1 cellular context compared by ENCODE assay signal in the genomic region with DNA sequence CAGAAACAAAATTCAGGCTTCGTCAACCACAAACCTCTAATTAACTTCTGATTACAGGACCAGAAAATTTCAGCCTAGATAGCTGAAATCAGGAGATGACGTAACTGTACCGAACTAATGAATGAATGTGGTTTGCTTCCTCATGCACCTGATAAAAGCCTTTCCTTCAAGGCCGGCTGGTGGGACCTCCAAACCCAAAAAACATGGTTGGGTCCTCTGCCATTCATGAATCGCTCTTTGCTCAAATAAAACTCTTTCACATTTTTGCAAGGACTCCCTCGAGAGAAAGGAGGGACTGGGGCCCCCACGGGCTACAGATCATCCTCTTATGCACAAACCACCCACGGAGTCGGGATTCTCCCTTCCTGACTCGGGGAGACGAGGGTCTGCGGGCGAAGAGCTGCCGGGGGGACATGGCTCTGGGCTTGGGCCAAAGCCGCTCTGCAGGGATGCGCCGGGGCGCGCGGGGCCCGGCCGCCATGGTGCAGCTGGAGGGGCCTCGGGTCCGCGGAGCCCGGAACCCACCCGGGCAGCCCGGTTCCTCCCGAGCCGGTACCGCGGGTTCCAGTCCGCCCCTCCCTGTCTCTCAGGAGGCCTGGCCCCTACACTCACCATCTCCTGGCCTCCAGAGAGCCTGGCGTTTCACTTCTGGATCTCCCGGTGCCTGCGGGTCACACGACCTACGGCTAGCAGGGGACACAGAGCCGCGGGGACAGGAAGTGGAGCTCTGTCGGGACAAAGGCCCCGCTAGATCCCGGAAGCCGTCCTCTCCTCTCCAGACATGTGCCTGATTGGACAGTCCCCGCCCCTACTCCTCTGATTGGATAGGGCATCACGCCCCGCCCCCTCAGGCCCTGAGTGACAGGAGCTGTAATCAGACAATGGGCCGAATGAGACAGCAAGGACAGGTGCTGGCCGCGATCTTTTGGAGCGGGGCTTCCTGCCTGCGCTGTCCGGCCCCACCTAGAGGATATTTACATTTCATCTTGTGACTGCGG.
TF ChIP-seq lines count a peak whose summit lies in the region.

Gene ZNF195, minus strand, starts transcription at position 721 of the 998 bp plus-strand sequence. Its CDS starts 106 bp downstream, at position 615.

TF ChIP-seq in IMR-90, 13 proteins besides CTCF, POLR2A, EP300 and RAD21 (continued from another document):
- TF ChIP-seq SMC3 (IDR thresholded peaks at IDR 0.05; ENCODE audit: low read depth, low read length) (no peak), CHD1 (IDR thresholded peaks at IDR 0.05; ENCODE audit: low read depth, low read length) (no peak), NFE2L2 (IDR thresholded peaks at IDR 0.05; ENCODE audit: low read depth, low read length) (no peak)
